Comparison of ENCODE assay signal across 16 cellular contexts in the genomic region with DNA sequence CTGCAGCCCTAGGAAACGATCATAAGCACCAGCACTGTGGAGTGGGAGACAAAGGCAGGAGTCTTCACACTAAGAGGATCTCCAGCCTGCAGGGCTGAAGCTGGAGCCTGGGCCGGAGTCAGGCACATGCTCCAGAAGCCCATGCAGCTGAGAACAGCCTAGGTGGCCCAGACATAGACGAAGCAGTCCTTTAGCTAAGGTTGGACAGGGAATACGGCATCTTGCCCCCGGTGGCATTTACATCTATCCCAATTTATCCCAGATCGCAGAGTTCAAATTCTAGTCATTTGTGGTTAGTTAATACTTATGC. TPM values are rescaled to one million over a fixed set of nuclear protein-coding genes. Genes with fewer than 3 reads are reported as not detected.
DNase-seq lines count a peak whose midpoint lies in the region; ATAC-seq, FAIRE-seq and TF ChIP-seq lines count a peak whose summit lies in the region.
"Had no signal": no experiment of that assay in that cellular context is flagged by ENCODE, and none has a peak within 500 bp of the region (broad histone marks: within the 10 kb centered on the region; RNA-seq: fewer than 3 reads in every experiment).

No MANE protein-coding gene starts in this region.

- no peak for FAIRE-seq in GM19239 (lab: Jason Lieb, UNC)

- H3K4me3 Mint-ChIP-seq in activated T-helper 17 cell treated with anti-CD3 and anti-CD28 coated beads, Interleukin-2, amount 50 U/mL, for 72 hours: no peak overlapping the region
- H3K4me3 Mint-ChIP-seq: CD8-positive, alpha-beta T cell had no signal

- H3K4me2 ChIP-seq in BLaER1 (peak overlapping the region; percentile 66; the same call in 1 of the 2 replicates), DND-41 (ENCODE audit: insufficient read depth, low read length) (no peak overlapping the region), osteoblast (ENCODE audit: insufficient read depth, low read length) (no peak overlapping the region)

- DNase-seq in DND-41: peak; percentile 3
- peak; percentile 39 for DNase-seq in osteoblast (ENCODE audit: insufficient read length, low spot score, missing footprints)
- no peak for DNase-seq in HAP-1 (ENCODE audit: low spot score in 2 of 2)
- no peak for DNase-seq in SKM-1 treated with dmso at 0.1 percent for 144 hours (lab: John Stamatoyannopoulos, UW; ENCODE audit: unreplicated experiment)
- no peak for DNase-seq in GM19239 (ENCODE audit: insufficient read length, low spot score)
- DNase-seq in GM03348 (ENCODE audit: low spot score): no peak
- DNase-seq: BE2C, GM23248, NCI-H1417 treated with DMSO at 0.1 percent for 48 hours, NCI-H1930, NCI-H446, PC-3 had no signal

- H3K27me3 Mint-ChIP-seq in activated T-helper 17 cell treated with anti-CD3 and anti-CD28 coated beads, Interleukin-2, amount 50 U/mL, for 72 hours: no peaks in the 10 kb centered on the region

- peaks cover 7% of the 10 kb centered on the region for H3K4me1 Mint-ChIP-seq in activated T-helper 17 cell treated with anti-CD3 and anti-CD28 coated beads, Interleukin-2, amount 50 U/mL, for 72 hours

- H3K27ac Mint-ChIP-seq in activated T-helper 17 cell treated with anti-CD3 and anti-CD28 coated beads, Interleukin-2, amount 50 U/mL, for 72 hours: peak overlapping the region; percentile 80
- H3K27ac Mint-ChIP-seq: CD8-positive, alpha-beta T cell had no signal

- H3K9me3 Mint-ChIP-seq in activated T-helper 17 cell treated with anti-CD3 and anti-CD28 coated beads, Interleukin-2, amount 50 U/mL, for 72 hours: no peaks in the 10 kb centered on the region
- H3K9me3 Mint-ChIP-seq: CD8-positive, alpha-beta T cell had no signal

- no peaks in the 10 kb centered on the region for H3K79me2 ChIP-seq in DND-41 (ENCODE audit: insufficient read depth, low read length)
- no peaks in the 10 kb centered on the region for H3K79me2 ChIP-seq in osteoblast (ENCODE audit: insufficient read depth, low read length)

- H3K27me3 ChIP-seq in BLaER1: no peaks in the 10 kb centered on the region
- no peaks in the 10 kb centered on the region for H3K27me3 ChIP-seq in DND-41 (ENCODE audit: insufficient read depth, low read length, poor library complexity)
- H3K27me3 ChIP-seq in osteoblast (ENCODE audit: insufficient read depth, low read length): no peaks in the 10 kb centered on the region
- no peaks in the 10 kb centered on the region for H3K27me3 ChIP-seq in HAP-1 (ENCODE audit: low read depth)
- H3K27me3 ChIP-seq: BE2C had no signal

- H3K36me3 ChIP-seq in BLaER1 (peaks cover 60% of the 10 kb centered on the region), DND-41 (ENCODE audit: insufficient read depth, low read length) (peaks cover 2% of the 10 kb centered on the region; the same call in 1 of the 2 replicates), osteoblast (ENCODE audit: insufficient read depth, low read length) (no peaks in the 10 kb centered on the region), HAP-1 (replicated peaks) (no peaks in the 10 kb centered on the region)
- H3K36me3 ChIP-seq: BE2C had no signal

- no peak for ATAC-seq in DND-41 (ENCODE audit: insufficient read depth, low read depth)
- no peak for ATAC-seq in activated T-helper 17 cell treated with anti-CD3 and anti-CD28 coated beads, Interleukin-2, amount 50 U/mL, for 72 hours (replicated peaks)
- ATAC-seq: CD8-positive, alpha-beta T cell; K562 had no signal

- peaks cover 72% of the 10 kb centered on the region for H3K36me3 Mint-ChIP-seq in activated T-helper 17 cell treated with anti-CD3 and anti-CD28 coated beads, Interleukin-2, amount 50 U/mL, for 72 hours (ENCODE audit: low read depth)

- H2AFZ ChIP-seq in DND-41 (ENCODE audit: low read depth, low read length): no peak overlapping the region
- H2AFZ ChIP-seq in osteoblast (ENCODE audit: low read length): no peak overlapping the region
- H2AFZ ChIP-seq: GM23248 had no signal

- in situ Hi-C loops in HAP-1 (cut with MboI; ENCODE audit: low sequenced_read_pairs): loop anchor here (5.0 kb wide), 1 partner anchor 133 kb away; no protein-coding TSS in a partner anchor

- no peaks in the 10 kb centered on the region for H4K20me1 ChIP-seq in BLaER1
- H4K20me1 ChIP-seq in DND-41 (ENCODE audit: insufficient read depth, low read length): no peaks in the 10 kb centered on the region
- H4K20me1 ChIP-seq in osteoblast (ENCODE audit: insufficient read depth, low read length): no peaks in the 10 kb centered on the region

- H3K4me1 ChIP-seq in BLaER1 (peaks cover 56% of the 10 kb centered on the region), DND-41 (ENCODE audit: insufficient read depth, low read length) (no peaks in the 10 kb centered on the region), osteoblast (ENCODE audit: insufficient read depth, low read length) (no peaks in the 10 kb centered on the region), HAP-1 (no peaks in the 10 kb centered on the region)

- no peak overlapping the region for H3K4me3 ChIP-seq in BLaER1
- no peak overlapping the region for H3K4me3 ChIP-seq in DND-41 (ENCODE audit: low read depth in 1 of 2, low read length in 2 of 2)
- no peak overlapping the region for H3K4me3 ChIP-seq in osteoblast (ENCODE audit: insufficient read depth, low read length)
- H3K4me3 ChIP-seq in HAP-1: no peak overlapping the region
- H3K4me3 ChIP-seq: GM23248, K562 had no signal

- H3K9ac ChIP-seq in BLaER1: no peak overlapping the region
- no peak overlapping the region for H3K9ac ChIP-seq in DND-41 (ENCODE audit: low read depth, low read length)
- H3K9ac ChIP-seq: GM23248 had no signal

- peak overlapping the region; percentile 55; the same call in 1 of the 2 replicates for H3K27ac ChIP-seq in BLaER1
- H3K27ac ChIP-seq in DND-41 (ENCODE audit: low read length): no peak overlapping the region
- H3K27ac ChIP-seq in osteoblast (ENCODE audit: low read depth, low read length): no peak overlapping the region
- H3K27ac ChIP-seq: GM23248 had no signal

- TF ChIP-seq CTCF in DND-41 (IDR thresholded peaks at IDR 0.05; ENCODE audit: borderline replicate concordance, extremely low read depth, low read length, poor library complexity, severe bottlenecking): no peak
- no peak for TF ChIP-seq CTCF in osteoblast (IDR thresholded peaks at IDR 0.05; ENCODE audit: extremely low read depth, low read depth, low read length)

- no peaks in the 10 kb centered on the region for H3K9me3 ChIP-seq in BLaER1
- H3K9me3 ChIP-seq in DND-41 (ENCODE audit: insufficient read depth, low read length, severe bottlenecking): no peaks in the 10 kb centered on the region
- no peaks in the 10 kb centered on the region for H3K9me3 ChIP-seq in osteoblast (ENCODE audit: low read depth, low read length)
- H3K9me3 ChIP-seq in HAP-1: no peaks in the 10 kb centered on the region
- H3K9me3 ChIP-seq: BE2C had no signal

RNA-seq across cellular contexts. Expression of a gene that starts 13.9 kb away (rescaled TPM):
- 100 to 1,000 TPM in 1 of 2 donors, 10 to 100 TPM in 1; 97.2 to 107 TPM for total RNA-seq in activated T-helper 17 cell treated with anti-CD3 and anti-CD28 coated beads, Interleukin-2, amount 50 U/mL, for 72 hours
- 3.8 and 4.3 TPM in 2 replicates for total RNA-seq in osteoblast

RNA-seq across cellular contexts. Expression of a gene that starts 33.9 kb away (rescaled TPM):
- total RNA-seq in activated T-helper 17 cell treated with anti-CD3 and anti-CD28 coated beads, Interleukin-2, amount 50 U/mL, for 72 hours: 1 to 10 TPM; 1.2 to 2.0 TPM
- under 0.01 TPM in 1 of 2 replicates, not detected in the other for total RNA-seq in osteoblast
- total RNA-seq: CD8-positive, alpha-beta T cell; GM23248; PC-3 had no signal

RNA-seq across cellular contexts. Expression of a gene that starts 37.3 kb away (rescaled TPM):
- total RNA-seq in activated T-helper 17 cell treated with anti-CD3 and anti-CD28 coated beads, Interleukin-2, amount 50 U/mL, for 72 hours: 100 to 1,000 TPM; 117 to 147 TPM
- 49.9 and 60.7 TPM in 2 replicates for total RNA-seq in osteoblast

Comparison
In these comparisons a context has a peak if more than half of its experiments do, and no peak if none do; other contexts are left out.
1. DNase-seq: peak in DND-41 (single experiment) and osteoblast (single experiment); none in HAP-1 (0 of 2), SKM-1 treated with dmso at 0.1 percent for 144 hours (single experiment), GM19239 (single experiment) and GM03348 (single experiment).
2. RNA of a gene that starts 13.9 kb away (total RNA-seq): 97.2 to 107 TPM in activated T-helper 17 cell treated with anti-CD3 and anti-CD28 coated beads, Interleukin-2, amount 50 U/mL, for 72 hours; 3.8 to 4.3 TPM in osteoblast; every median in the first group is over 10 times any median in the second.